ENCODE assay signal across 1 cellular context in genomic region chr19:17855333-17856152, GRCh38.
A peak's percentile ranks its signal among the peaks of the same experiment; 100 is the strongest.
TF ChIP-seq lines count a peak whose summit lies in the region.

No MANE protein-coding gene starts in this region.

TF ChIP-seq in HepG2, 621 proteins besides CTCF, POLR2A, EP300 and RAD21 (continued from another document):
- TF ChIP-seq ZXDC (CRISPR knock-in tag; IDR thresholded peaks at IDR 0.05), result no peak
- TF ChIP-seq HOXA7 (CRISPR knock-in tag; IDR thresholded peaks at IDR 0.05), result no peak
- TF ChIP-seq ZNF564 (CRISPR knock-in tag; IDR thresholded peaks at IDR 0.05), result no peak
- TF ChIP-seq ZKSCAN8 (CRISPR knock-in tag; IDR thresholded peaks at IDR 0.05; ENCODE audit: borderline replicate concordance), result no peak
- TF ChIP-seq CREBL2 (CRISPR knock-in tag; IDR thresholded peaks at IDR 0.05; ENCODE audit: borderline replicate concordance), result no peak
- TF ChIP-seq SCMH1 (CRISPR knock-in tag; IDR thresholded peaks at IDR 0.05; ENCODE audit: borderline replicate concordance), result no peak
- TF ChIP-seq NFKBIZ (CRISPR knock-in tag; IDR thresholded peaks at IDR 0.05), result no peak
- no peak for TF ChIP-seq SP140L (CRISPR knock-in tag; IDR thresholded peaks at IDR 0.05; ENCODE audit: borderline replicate concordance)
- 0 out of 2 replicates have a peak, but pooled peaks have one; percentile 35 for TF ChIP-seq KAT8 (CRISPR knock-in tag; IDR thresholded peaks at IDR 0.05)
- peak; percentile 67; the same call in 1 of the 2 replicates for TF ChIP-seq ZBTB38 (CRISPR knock-in tag; IDR thresholded peaks at IDR 0.05)
- TF ChIP-seq E2F5 (CRISPR knock-in tag; conservative IDR thresholded peaks at IDR 0.05), result no peak
- no peak for TF ChIP-seq GTF3A (CRISPR knock-in tag; conservative IDR thresholded peaks at IDR 0.05)
- no peak for TF ChIP-seq ZNF235 (CRISPR knock-in tag; IDR thresholded peaks at IDR 0.05; ENCODE audit: borderline replicate concordance)
- TF ChIP-seq ZNF333 (CRISPR knock-in tag; IDR thresholded peaks at IDR 0.05; ENCODE audit: borderline replicate concordance), result no peak
- TF ChIP-seq FOSL1 (CRISPR knock-in tag; IDR thresholded peaks at IDR 0.05; ENCODE audit: borderline replicate concordance), result no peak
- TF ChIP-seq NR2F2 (IDR thresholded peaks at IDR 0.05; ENCODE audit: borderline replicate concordance, low read depth), result no peak
- no peak for TF ChIP-seq ZNF569 (CRISPR knock-in tag; IDR thresholded peaks at IDR 0.05; ENCODE audit: borderline replicate concordance)
- no peak for TF ChIP-seq KMT2B (CRISPR knock-in tag; IDR thresholded peaks at IDR 0.05)
- TF ChIP-seq STAT6 (CRISPR knock-in tag; IDR thresholded peaks at IDR 0.05; ENCODE audit: borderline replicate concordance), result no peak
- no peak for TF ChIP-seq ZNF577 (CRISPR knock-in tag; IDR thresholded peaks at IDR 0.05; ENCODE audit: borderline replicate concordance, low read depth)
- TF ChIP-seq FOXP4 (CRISPR knock-in tag; IDR thresholded peaks at IDR 0.05), result no peak; the same call in 1 of the 2 replicates
- TF ChIP-seq PRDM15 (CRISPR knock-in tag; IDR thresholded peaks at IDR 0.05), result no peak
- no peak for TF ChIP-seq ZGPAT (CRISPR knock-in tag; IDR thresholded peaks at IDR 0.05)
- TF ChIP-seq ZNF441 (CRISPR knock-in tag; IDR thresholded peaks at IDR 0.05; ENCODE audit: borderline replicate concordance), result no peak
- TF ChIP-seq SYNCRIP (IDR thresholded peaks at IDR 0.05; ENCODE audit: insufficient read depth, low read depth, low read length), result no peak
- TF ChIP-seq ZNF567 (CRISPR knock-in tag; IDR thresholded peaks at IDR 0.05; ENCODE audit: borderline replicate concordance), result no peak
- no peak for TF ChIP-seq BATF2 (CRISPR knock-in tag; IDR thresholded peaks at IDR 0.05)
- TF ChIP-seq ZSCAN25 (CRISPR knock-in tag; IDR thresholded peaks at IDR 0.05), result no peak
- no peak for TF ChIP-seq PTBP1 (IDR thresholded peaks at IDR 0.05; ENCODE audit: low read depth, low read length, poor library complexity, severe bottlenecking)
- no peak for TF ChIP-seq NCOA1 (CRISPR knock-in tag; IDR thresholded peaks at IDR 0.05)
- TF ChIP-seq ZNF782 (CRISPR knock-in tag; IDR thresholded peaks at IDR 0.05; ENCODE audit: borderline replicate concordance), result no peak
- TF ChIP-seq NPAS2 (CRISPR knock-in tag; IDR thresholded peaks at IDR 0.05; ENCODE audit: borderline replicate concordance), result no peak
- no peak for TF ChIP-seq CAMTA2 (CRISPR knock-in tag; IDR thresholded peaks at IDR 0.05; ENCODE audit: borderline replicate concordance)
- no peak for TF ChIP-seq ETS1 (CRISPR knock-in tag; IDR thresholded peaks at IDR 0.05)
- TF ChIP-seq GATA4 (IDR thresholded peaks at IDR 0.05; ENCODE audit: borderline replicate concordance, low read depth), result no peak
- TF ChIP-seq TCF12 (IDR thresholded peaks at IDR 0.05), result no peak
- no peak for TF ChIP-seq TCF12 (CRISPR knock-in tag; IDR thresholded peaks at IDR 0.05)
- no peak for TF ChIP-seq ATAD3A (CRISPR knock-in tag; IDR thresholded peaks at IDR 0.05)
- TF ChIP-seq SAFB2 (CRISPR knock-in tag; IDR thresholded peaks at IDR 0.05; ENCODE audit: borderline replicate concordance, low read depth), result no peak
- TF ChIP-seq HOXD1 (CRISPR knock-in tag; IDR thresholded peaks at IDR 0.05), result no peak
- no peak for TF ChIP-seq ONECUT2 (CRISPR knock-in tag; IDR thresholded peaks at IDR 0.05)
- no peak for TF ChIP-seq JUNB (CRISPR knock-in tag; IDR thresholded peaks at IDR 0.05; ENCODE audit: borderline replicate concordance)
- no peak for TF ChIP-seq MED13 (CRISPR knock-in tag; IDR thresholded peaks at IDR 0.05)
- no peak for TF ChIP-seq ZNF230 (CRISPR knock-in tag; IDR thresholded peaks at IDR 0.05)
- no peak for TF ChIP-seq MLX (CRISPR knock-in tag; IDR thresholded peaks at IDR 0.05)
- no peak for TF ChIP-seq ZNF343 (CRISPR knock-in tag; IDR thresholded peaks at IDR 0.05)
- TF ChIP-seq GATAD1 (CRISPR knock-in tag; IDR thresholded peaks at IDR 0.05), result peak; percentile 50; the same call in 1 of the 2 replicates
- TF ChIP-seq ZNF781 (CRISPR knock-in tag; IDR thresholded peaks at IDR 0.05; ENCODE audit: borderline replicate concordance, not compliant biosample characterization), result no peak
